ENCODE assay signal across 8 cellular contexts in the genomic region with DNA sequence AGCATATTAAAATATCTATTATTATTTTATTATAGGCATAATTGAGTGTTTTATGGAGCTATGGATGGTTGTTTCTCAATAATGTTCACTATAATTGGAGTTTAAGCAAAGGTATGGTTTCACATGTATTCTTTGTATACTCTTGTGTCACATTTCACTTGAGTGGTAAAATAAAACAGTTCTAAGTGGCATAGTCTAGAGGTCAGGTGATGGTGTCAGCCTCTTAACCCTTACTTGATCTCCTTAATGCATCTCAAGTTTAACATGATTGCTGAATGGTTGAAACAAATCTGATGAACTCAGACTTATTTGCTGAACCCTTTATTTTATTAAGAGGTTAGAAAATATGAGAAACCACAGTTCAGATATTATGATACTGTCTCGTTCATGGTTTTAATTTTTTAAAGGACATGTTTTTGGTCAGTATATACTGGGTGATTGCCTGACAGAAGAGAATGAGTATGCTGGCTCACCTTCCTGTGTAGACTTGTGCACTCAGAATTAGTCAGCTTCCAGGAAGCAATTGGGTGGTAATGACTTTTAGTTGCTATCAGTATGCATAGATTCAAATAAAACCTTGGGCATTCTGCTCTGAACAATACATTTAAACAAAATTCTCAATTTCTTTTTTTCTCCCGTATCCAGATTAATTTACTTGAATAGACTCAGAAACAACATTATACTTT. TPM values are rescaled to one million over a fixed set of nuclear protein-coding genes. Genes with fewer than 3 reads are reported as not detected.
DNase-seq lines count a peak whose midpoint lies in the region; ATAC-seq, FAIRE-seq and TF ChIP-seq lines count a peak whose summit lies in the region.

No MANE protein-coding gene starts in this region.

- H3K4me1 Mint-ChIP-seq in activated CD4-positive, alpha-beta T cell treated with anti-CD3 and anti-CD28 coated beads for 36 hours, result peaks cover 24% of the 10 kb centered on the region

- ATAC-seq in activated CD4-positive, alpha-beta T cell treated with anti-CD3 and anti-CD28 coated beads for 36 hours, result peak; percentile 97

- H3K27ac ChIP-seq in thyroid gland, result peak overlapping the region; percentile 2 to 65 (median 10)

- H3K27me3 Mint-ChIP-seq in activated CD4-positive, alpha-beta T cell treated with anti-CD3 and anti-CD28 coated beads for 36 hours, result no peaks in the 10 kb centered on the region

- TF ChIP-seq CTCF in fibroblast of pulmonary artery (IDR thresholded peaks at IDR 0.05; ENCODE audit: low read length, missing control alignments) (no peak), thyroid gland (IDR thresholded peaks at IDR 0.05) (no peak)

- no peak for TF ChIP-seq POLR2A in thyroid gland (IDR thresholded peaks at IDR 0.05)

- 52 to 57% methylated on average over 2 of the region's 2 CpGs for WGBS in thyroid gland, 2 donors

- H3K36me3 Mint-ChIP-seq in activated CD4-positive, alpha-beta T cell treated with anti-CD3 and anti-CD28 coated beads for 36 hours (ENCODE audit: low read depth), result peaks cover 18% of the 10 kb centered on the region

- peak; percentile 20 for DNase-seq in activated CD4-positive, alpha-beta T cell treated with anti-CD3 and anti-CD28 coated beads for 36 hours
- DNase-seq in activated CD4-positive, alpha-beta T cell treated with anti-CD3 and anti-CD28 coated beads for 1 hour, result no peak
- DNase-seq in RPMI7951 (ENCODE audit: low read depth) (peak; percentile 35), fibroblast of pulmonary artery (ENCODE audit: low read depth) (peak; percentile 64), thyroid gland (no peak), 8988T (no peak), frontal cortex (ENCODE audit: low spot score in 2 of 2) (no peak)
- no peak for DNase-seq in stimulated activated naive CD4-positive, alpha-beta T cell (lab: John Stamatoyannopoulos, UW)

- no peak overlapping the region for H3K27ac Mint-ChIP-seq in activated CD4-positive, alpha-beta T cell treated with anti-CD3 and anti-CD28 coated beads for 36 hours

- H3K4me3 Mint-ChIP-seq in activated CD4-positive, alpha-beta T cell treated with anti-CD3 and anti-CD28 coated beads for 36 hours, result no peak overlapping the region

- intact Hi-C loops in activated CD4-positive, alpha-beta T cell treated with anti-CD3 and anti-CD28 coated beads for 36 hours (cut with DNase I, micrococcal nuclease), result loop anchor here in 1 of 2 experiments (5.0 kb wide), 1 partner anchor 50 kb away; the partner anchor contains the start of gene SIPA1L1
- intact Hi-C loops in thyroid gland (cut with DNase I), result no loop called here

- no peak for FAIRE-seq in frontal cortex (lab: Jason Lieb, UNC)

- H3K27me3 ChIP-seq in thyroid gland, result no peaks in the 10 kb centered on the region

- no peaks in the 10 kb centered on the region for H3K9me3 ChIP-seq in thyroid gland

- no peaks in the 10 kb centered on the region for H3K36me3 ChIP-seq in thyroid gland

- CTCF ChIA-PET in activated CD4-positive, alpha-beta T cell treated with anti-CD3 and anti-CD28 coated beads for 36 hours (lab: Charles Lee), result interaction anchor here (0.5 to 1.0 kb wide), 3 partner anchors 15 to 47 kb away, joined by 3 to 4 read pairs (median 3); no protein-coding TSS in a partner anchor

- H3K4me1 ChIP-seq in thyroid gland, result peaks cover 17 to 18% of the 10 kb centered on the region in 2 donors

- H3K9me3 Mint-ChIP-seq in activated CD4-positive, alpha-beta T cell treated with anti-CD3 and anti-CD28 coated beads for 36 hours (ENCODE audit: low read depth), result peaks cover 6% of the 10 kb centered on the region

- POLR2A ChIA-PET in activated CD4-positive, alpha-beta T cell treated with anti-CD3 and anti-CD28 coated beads for 36 hours (lab: Charles Lee), result interaction anchor here (0.6 kb wide), 1 partner anchor 255 kb away, joined by 9 read pairs; no protein-coding TSS in a partner anchor

- H3K4me3 ChIP-seq in fibroblast of pulmonary artery (replicated peaks; ENCODE audit: low read depth, low read length) (no peak overlapping the region), thyroid gland (replicated peaks in 1 of 3) (no peak overlapping the region)

RNA-seq across cellular contexts. Expression of gene SIPA1L1, which starts 51.6 kb away (rescaled TPM):
- total RNA-seq in activated CD4-positive, alpha-beta T cell treated with anti-CD3 and anti-CD28 coated beads for 36 hours, result 10 to 100 TPM; 49.0 to 56.2 TPM
- 9.5 and 12.0 TPM in 2 replicates for total RNA-seq in RPMI7951 (2014; rRNA removed; shearing (Covaris generic))
- total RNA-seq in thyroid gland (10 to 100 TPM; 58.3 to 93.9 (median 78.0) TPM), frontal cortex (15.5 TPM)

Comparison
In these comparisons a context has a peak if more than half of its experiments do, and no peak if none do; other contexts are left out.
1. DNase-seq: peak in activated CD4-positive, alpha-beta T cell treated with anti-CD3 and anti-CD28 coated beads for 36 hours (single experiment), RPMI7951 (single experiment) and fibroblast of pulmonary artery (single experiment); none in activated CD4-positive, alpha-beta T cell treated with anti-CD3 and anti-CD28 coated beads for 1 hour (single experiment), thyroid gland (0 of 2), stimulated activated naive CD4-positive, alpha-beta T cell (0 of 6), 8988T (single experiment) and frontal cortex (0 of 2).